9 cellular contexts compared by ENCODE assay signal in genomic region chr11:13315517-13316432, GRCh38.
A peak's percentile ranks its signal among the peaks of the same experiment; 100 is the strongest.
DNase-seq lines count a peak whose midpoint lies in the region; ATAC-seq lines count a peak whose summit lies in the region.
"Had no signal": no experiment of that assay in that cellular context is flagged by ENCODE, and none has a peak within 500 bp of the region (broad histone marks: within the 10 kb centered on the region; RNA-seq: fewer than 3 reads in every experiment).

No MANE protein-coding gene starts in this region.

- no peak for DNase-seq in stimulated activated effector memory CD8-positive, alpha-beta T cell treated with anti-CD3 and anti-CD28 coated beads, Interleukin-12 subunit alpha, Interleukin-12 subunit beta, amount 100 ng/mL, for 72 hours (ENCODE audit: low spot score in 2 of 2)
- DNase-seq in RPMI8226 = no peak
- DNase-seq: activated naive CD8-positive, alpha-beta T cell treated with anti-CD3 and anti-CD28 coated beads, Interleukin-2, amount 10 ng/mL, durations not matched to agents 7 days and 5 days; NCI-H748 treated with DMSO at 0.1 percent for 48 hours had no signal

- H3K36me3 Mint-ChIP-seq in dendritic cell treated with granulocyte-macrophage colony-stimulating factor and Interleukin-4, amounts not matched to agents 40 ng/mL and 50 ng/mL, for 4 days (ENCODE audit: low read depth) = peaks cover 50% of the 10 kb centered on the region
- peaks cover 36% of the 10 kb centered on the region for H3K36me3 Mint-ChIP-seq in stimulated activated effector memory CD8-positive, alpha-beta T cell treated with anti-CD3 and anti-CD28 coated beads, Interleukin-12 subunit alpha, Interleukin-12 subunit beta, amount 100 ng/mL, for 72 hours

- H3K27ac Mint-ChIP-seq in dendritic cell treated with granulocyte-macrophage colony-stimulating factor and Interleukin-4, amounts not matched to agents 40 ng/mL and 50 ng/mL, for 4 days = peak overlapping the region; percentile 31
- peak overlapping the region; percentile 86 for H3K27ac Mint-ChIP-seq in stimulated activated effector memory CD8-positive, alpha-beta T cell treated with anti-CD3 and anti-CD28 coated beads, Interleukin-12 subunit alpha, Interleukin-12 subunit beta, amount 100 ng/mL, for 72 hours

- H3K4me3 Mint-ChIP-seq in dendritic cell treated with granulocyte-macrophage colony-stimulating factor and Interleukin-4, amounts not matched to agents 40 ng/mL and 50 ng/mL, for 4 days = no peak overlapping the region
- H3K4me3 Mint-ChIP-seq in stimulated activated effector memory CD8-positive, alpha-beta T cell treated with anti-CD3 and anti-CD28 coated beads, Interleukin-12 subunit alpha, Interleukin-12 subunit beta, amount 100 ng/mL, for 72 hours = no peak overlapping the region
- H3K4me3 Mint-ChIP-seq: activated naive CD8-positive, alpha-beta T cell treated with anti-CD3 and anti-CD28 coated beads, Interleukin-2, amount 10 ng/mL, durations not matched to agents 7 days and 5 days had no signal

- intact Hi-C loops in dendritic cell treated with granulocyte-macrophage colony-stimulating factor and Interleukin-4, amounts not matched to agents 40 ng/mL and 50 ng/mL, for 4 days (cut with micrococcal nuclease) = no loop called here

- H3K4me1 Mint-ChIP-seq in dendritic cell treated with granulocyte-macrophage colony-stimulating factor and Interleukin-4, amounts not matched to agents 40 ng/mL and 50 ng/mL, for 4 days (ENCODE audit: low read depth) = peaks cover 60% of the 10 kb centered on the region
- H3K4me1 Mint-ChIP-seq in stimulated activated effector memory CD8-positive, alpha-beta T cell treated with anti-CD3 and anti-CD28 coated beads, Interleukin-12 subunit alpha, Interleukin-12 subunit beta, amount 100 ng/mL, for 72 hours = peaks cover 96% of the 10 kb centered on the region

- H3K9me3 Mint-ChIP-seq in dendritic cell treated with granulocyte-macrophage colony-stimulating factor and Interleukin-4, amounts not matched to agents 40 ng/mL and 50 ng/mL, for 4 days = no peaks in the 10 kb centered on the region
- no peaks in the 10 kb centered on the region for H3K9me3 Mint-ChIP-seq in stimulated activated effector memory CD8-positive, alpha-beta T cell treated with anti-CD3 and anti-CD28 coated beads, Interleukin-12 subunit alpha, Interleukin-12 subunit beta, amount 100 ng/mL, for 72 hours
- H3K9me3 Mint-ChIP-seq: activated naive CD8-positive, alpha-beta T cell treated with anti-CD3 and anti-CD28 coated beads, Interleukin-2, amount 10 ng/mL, durations not matched to agents 7 days and 5 days had no signal

- no peaks in the 10 kb centered on the region for H3K27me3 Mint-ChIP-seq in dendritic cell treated with granulocyte-macrophage colony-stimulating factor and Interleukin-4, amounts not matched to agents 40 ng/mL and 50 ng/mL, for 4 days
- H3K27me3 Mint-ChIP-seq: activated naive CD8-positive, alpha-beta T cell treated with anti-CD3 and anti-CD28 coated beads, Interleukin-2, amount 10 ng/mL, durations not matched to agents 7 days and 5 days had no signal

- ATAC-seq in GM18907 (IDR thresholded peaks at IDR 0.05; ENCODE audit: unreplicated experiment) (peak; percentile 28), HG03354 (IDR thresholded peaks at IDR 0.05; ENCODE audit: poor library complexity, severe bottlenecking, unreplicated experiment) (peak; percentile 21), HG02571 (IDR thresholded peaks at IDR 0.05; ENCODE audit: unreplicated experiment) (no peak), GM19395 (IDR thresholded peaks at IDR 0.05; ENCODE audit: unreplicated experiment) (no peak)
- peak; percentile 54 for ATAC-seq in stimulated activated effector memory CD8-positive, alpha-beta T cell treated with anti-CD3 and anti-CD28 coated beads, Interleukin-12 subunit alpha, Interleukin-12 subunit beta, amount 100 ng/mL, for 72 hours

Comparison
In these comparisons a context has a peak if more than half of its experiments do, and no peak if none do; other contexts are left out.
1. ATAC-seq: peak in GM18907 (single experiment), HG03354 (single experiment) and stimulated activated effector memory CD8-positive, alpha-beta T cell treated with anti-CD3 and anti-CD28 coated beads, Interleukin-12 subunit alpha, Interleukin-12 subunit beta, amount 100 ng/mL, for 72 hours (single experiment); none in HG02571 (single experiment) and GM19395 (single experiment).